27 cellular contexts compared by ENCODE assay signal in genomic region chr17:40286473-40286872, GRCh38. TPM values are rescaled to one million over a fixed set of nuclear protein-coding genes. Genes with fewer than 3 reads are reported as not detected.
A peak's percentile ranks its signal among the peaks of the same experiment; 100 is the strongest.
DNase-seq lines count a peak whose midpoint lies in the region; ATAC-seq, FAIRE-seq and TF ChIP-seq lines count a peak whose summit lies in the region.
"Had no signal": no experiment of that assay in that cellular context is flagged by ENCODE, and none has a peak within 500 bp of the region (broad histone marks: within the 10 kb centered on the region; RNA-seq: fewer than 3 reads in every experiment).

No MANE protein-coding gene starts in this region.

- H3K4me1 Mint-ChIP-seq in activated CD4-positive, alpha-beta T cell treated with anti-CD3 and anti-CD28 coated beads, Interleukin-2, amount 10 ng/mL, durations not matched to agents 24 days and 14 days: peaks cover 55% of the 10 kb centered on the region
- peaks cover 45% of the 10 kb centered on the region for H3K4me1 Mint-ChIP-seq in activated T-helper 17 cell treated with anti-CD3 and anti-CD28 coated beads, Interleukin-2, amount 50 U/mL, for 72 hours

- H2AFZ ChIP-seq in HepG2 (ENCODE audit: low read length): no peak overlapping the region
- H2AFZ ChIP-seq: GM23338 had no signal

- H3K27ac Mint-ChIP-seq in activated CD4-positive, alpha-beta T cell treated with anti-CD3 and anti-CD28 coated beads, Interleukin-2, amount 10 ng/mL, durations not matched to agents 24 days and 14 days: peak overlapping the region; percentile 63
- peak overlapping the region; percentile 97 for H3K27ac Mint-ChIP-seq in activated T-helper 17 cell treated with anti-CD3 and anti-CD28 coated beads, Interleukin-2, amount 50 U/mL, for 72 hours
- H3K27ac Mint-ChIP-seq: GM23338 had no signal

- in situ Hi-C loops in HepG2 (cut with HindIII; ENCODE audit: extremely low pct_ligation_motif_present, low pct_unique_long_range_greater_than_20kb): loop anchor here (5.0 to 10.0 kb wide), 2 partner anchors 84 to 272 kb away; partner anchors contain the start of gene CSF3

- H3K4me2 ChIP-seq in HepG2 (ENCODE audit: low read depth, low read length): peak overlapping the region; percentile 95

- no peaks in the 10 kb centered on the region for H3K27me3 ChIP-seq in HepG2 (ENCODE audit: control insufficient read depth in 1 of 2, insufficient read depth in 2 of 2, low read length in 2 of 2)
- no peaks in the 10 kb centered on the region for H3K27me3 ChIP-seq in right lobe of liver
- H3K27me3 ChIP-seq: Peyer's patch had no signal

- POLR2A ChIA-PET in HepG2 (lab: Yijun Ruan, JAX): interaction anchor here (0.8 to 1.1 kb wide), 2 partner anchors 83 to 146 kb away, joined by 3 to 4 read pairs; partner anchors contain the start of gene CASC3

- peak overlapping the region in 2 of 3 experiments; percentile 35 to 99; a peak in 2 of 6 replicates for H3K4me3 ChIP-seq in HepG2 (replicated peaks in 1 of 3; ENCODE audit: insufficient read depth in 1 of 3, low read depth in 2 of 3, low read length in 3 of 3)
- no peak overlapping the region for H3K4me3 ChIP-seq in right lobe of liver
- H3K4me3 ChIP-seq: GM23338 had no signal

- intact Hi-C loops in activated CD4-positive, alpha-beta T cell treated with anti-CD3 and anti-CD28 coated beads, Interleukin-2, amount 10 ng/mL, durations not matched to agents 24 days and 14 days (cut with micrococcal nuclease): loop anchor here (2.0 kb wide), 2 partner anchors 36 to 174 kb away; no protein-coding TSS in a partner anchor
- intact Hi-C loops in HepG2 (cut with micrococcal nuclease; ENCODE audit: unreplicated experiment): loop anchor here (5.0 kb wide), 1 partner anchor 144 kb away; the partner anchor contains the start of gene CASC3
- intact Hi-C loops in right lobe of liver (cut with DNase I): no loop called here

- WGBS in HepG2 (ENCODE audit: low lambda C conversion rate): 67% methylated on average over 2 of the region's 2 CpGs
- WGBS in right lobe of liver (ENCODE audit: insufficient coverage, low coverage, low lambda C conversion rate, missing lambda C conversion rate): 100% methylated on average over 2 of the region's 2 CpGs

- no peak for TF ChIP-seq POLR2A in HepG2 (IDR thresholded peaks at IDR 0.05; ENCODE audit: insufficient read depth in 1 of 2, low read depth in 2 of 2, low read length in 2 of 2)
- no peak for TF ChIP-seq POLR2A in right lobe of liver (IDR thresholded peaks at IDR 0.05)

- peaks cover 32% of the 10 kb centered on the region for H3K79me2 ChIP-seq in HepG2 (ENCODE audit: insufficient read depth, low read length)

- no peak for ATAC-seq in HepG2
- ATAC-seq in right lobe of liver: no peak
- no peak for ATAC-seq in activated T-helper 17 cell treated with anti-CD3 and anti-CD28 coated beads, Interleukin-2, amount 50 U/mL, for 72 hours (replicated peaks)
- no peak for ATAC-seq in HG03432 (IDR thresholded peaks at IDR 0.05; ENCODE audit: unreplicated experiment)

- H3K36me3 Mint-ChIP-seq in activated CD4-positive, alpha-beta T cell treated with anti-CD3 and anti-CD28 coated beads, Interleukin-2, amount 10 ng/mL, durations not matched to agents 24 days and 14 days (ENCODE audit: low read depth): peaks cover 42% of the 10 kb centered on the region
- peaks cover 59% of the 10 kb centered on the region for H3K36me3 Mint-ChIP-seq in activated T-helper 17 cell treated with anti-CD3 and anti-CD28 coated beads, Interleukin-2, amount 50 U/mL, for 72 hours (ENCODE audit: low read depth)

- no peak for TF ChIP-seq RAD21 in HepG2 (CRISPR knock-in tag; IDR thresholded peaks at IDR 0.05)

- H3K9ac ChIP-seq in HepG2 (ENCODE audit: insufficient read depth, low read depth, low read length): peak overlapping the region; percentile 46

- H3K4me1 ChIP-seq in HepG2 (ENCODE audit: insufficient read depth, low read length) (peaks cover 66% of the 10 kb centered on the region), right lobe of liver (peaks cover 0 to 36% (median 8%) of the 10 kb centered on the region in 4 donors)

- H3K36me3 ChIP-seq in HepG2 (replicated peaks in 1 of 2; ENCODE audit: control insufficient read depth in 1 of 2, insufficient read depth in 2 of 2, low read length in 2 of 2) (peaks cover 4 to 18% of the 10 kb centered on the region in 2 experiments), right lobe of liver (no peaks in the 10 kb centered on the region)

- no TSS peak for BruUV-seq in HepG2 (replicated peaks; lab: Mats Ljungman, UMichigan)

- no peak for TF ChIP-seq CTCF in HepG2 (CRISPR knock-in tag; IDR thresholded peaks at IDR 0.05)
- no peak for TF ChIP-seq CTCF in right lobe of liver (IDR thresholded peaks at IDR 0.05)

- no peak for DNase-seq in activated CD4-positive, alpha-beta T cell treated with anti-CD3 and anti-CD28 coated beads, Interleukin-2, amount 10 ng/mL, durations not matched to agents 24 days and 14 days
- no peak for DNase-seq in activated CD4-positive, alpha-beta T cell treated with anti-CD3 and anti-CD28 coated beads, Interleukin-2, amount 50 U/mL, for 4 hours
- DNase-seq in HepG2 (ENCODE audit: low spot score) (peak; percentile 76), right lobe of liver (no peak), D341Med (ENCODE audit: low spot score) (no peak), NCI-H2081 (lab: John Stamatoyannopoulos, UW) (no peak)
- DNase-seq: 8988T; AML-193; CD8-positive, alpha-beta memory T cell; DMS53; EL; GF-D8; HCEC 1CT; KG1; NCI-H1092 treated with DMSO at 0.1 percent for 48 hours; NCI-H1436 treated with DMSO at 0.1 percent for 48 hours; NCI-H1930; NCI-H2227 treated with DMSO at 0.1 percent for 48 hours; NCI-H510A treated with DMSO at 0.1 percent for 48 hours; NCI-H774; NK-92 treated with Interleukin-12 subunit alpha and Interleukin-12 subunit beta, amount 100 ng/mL, for 24 hours had no signal

- no peak for FAIRE-seq in HepG2 (lab: Jason Lieb, UNC)
- FAIRE-seq: D721Med had no signal

- H3K4me3 Mint-ChIP-seq in activated CD4-positive, alpha-beta T cell treated with anti-CD3 and anti-CD28 coated beads, Interleukin-2, amount 10 ng/mL, durations not matched to agents 24 days and 14 days: no peak overlapping the region
- H3K4me3 Mint-ChIP-seq in activated T-helper 17 cell treated with anti-CD3 and anti-CD28 coated beads, Interleukin-2, amount 50 U/mL, for 72 hours: no peak overlapping the region

- H3K27me3 Mint-ChIP-seq in activated CD4-positive, alpha-beta T cell treated with anti-CD3 and anti-CD28 coated beads, Interleukin-2, amount 10 ng/mL, durations not matched to agents 24 days and 14 days: no peaks in the 10 kb centered on the region
- no peaks in the 10 kb centered on the region for H3K27me3 Mint-ChIP-seq in activated T-helper 17 cell treated with anti-CD3 and anti-CD28 coated beads, Interleukin-2, amount 50 U/mL, for 72 hours
- H3K27me3 Mint-ChIP-seq: CD8-positive, alpha-beta memory T cell had no signal

- H3K27ac ChIP-seq in HepG2 (ENCODE audit: extremely low read length, insufficient read depth, low read length) (peak overlapping the region; percentile 39), right lobe of liver (no peak overlapping the region)
- H3K27ac ChIP-seq: C4-2B had no signal

- H3K9me3 ChIP-seq in HepG2 (ENCODE audit: low read length): no peaks in the 10 kb centered on the region
- H3K9me3 ChIP-seq in right lobe of liver: no peaks in the 10 kb centered on the region
- H3K9me3 ChIP-seq: Peyer's patch had no signal

- no peaks in the 10 kb centered on the region for H3K9me3 Mint-ChIP-seq in activated CD4-positive, alpha-beta T cell treated with anti-CD3 and anti-CD28 coated beads, Interleukin-2, amount 10 ng/mL, durations not matched to agents 24 days and 14 days
- H3K9me3 Mint-ChIP-seq in activated T-helper 17 cell treated with anti-CD3 and anti-CD28 coated beads, Interleukin-2, amount 50 U/mL, for 72 hours: no peaks in the 10 kb centered on the region
- H3K9me3 Mint-ChIP-seq: CD8-positive, alpha-beta memory T cell had no signal

- H4K20me1 ChIP-seq in HepG2 (ENCODE audit: insufficient read depth, low read length): no peaks in the 10 kb centered on the region

- TF ChIP-seq EP300 in HepG2 (IDR thresholded peaks at IDR 0.05; ENCODE audit: low read depth in 2 of 2, low read length in 2 of 2) (peak in 1 of 2 experiments; percentile 43; a peak in 1 of 4 replicates), HepG2 (CRISPR knock-in tag; IDR thresholded peaks at IDR 0.05; ENCODE audit: borderline replicate concordance) (no peak)

- CTCF ChIA-PET in HepG2 (lab: Yijun Ruan, JAX; ENCODE audit: low intra/inter-chr PET ratio, low total read pairs): no interaction called here

RNA-seq across cellular contexts. Expression of gene CDC6, which starts 1.2 kb away (rescaled TPM):
- 139 and 142 TPM in 2 replicates for total RNA-seq in activated CD4-positive, alpha-beta T cell treated with anti-CD3 and anti-CD28 coated beads, Interleukin-2, amount 10 ng/mL, durations not matched to agents 24 days and 14 days
- 114 and 154 TPM in 2 replicates for total RNA-seq in HepG2 (2016; rRNA removed; fragmentation: Illumina TruSeq; extraction: Trizol)
- total RNA-seq in HepG2 (2016; cell fraction: cytosol; rRNA removed; fragmentation: Illumina TruSeq; extraction: Trizol; ENCODE audit: low read depth): 24.3 and 27.3 TPM in 2 replicates
- 117 and 162 TPM in 2 replicates for total RNA-seq in HepG2 (2016; cell fraction: insoluble cytoplasmic fraction; rRNA removed; fragmentation: Illumina TruSeq; extraction: Trizol)
- 42.3 and 51.8 TPM in 2 replicates for total RNA-seq in HepG2 (2016; cell fraction: membrane; rRNA removed; fragmentation: Illumina TruSeq; extraction: Trizol)
- total RNA-seq in HepG2 (2016; cell fraction: nucleus; rRNA removed; fragmentation: Illumina TruSeq; extraction: Trizol): 89.2 and 89.6 TPM in 2 replicates
- 10.7 and 17.4 TPM in 2 replicates for polyA plus RNA-seq in HepG2 (2011; rRNA removed)
- polyA plus RNA-seq in HepG2 (2011; cell fraction: cytosol; rRNA removed): 6.9 and 8.8 TPM in 2 replicates
- polyA plus RNA-seq in HepG2 (2011; cell fraction: nucleus; rRNA removed): 9.6 and 11.4 TPM in 2 replicates
- 8.4 and 23.9 TPM in 2 replicates for polyA plus RNA-seq in HepG2 (2012)
- 12.0 and 14.2 TPM in 2 replicates for polyA plus RNA-seq in HepG2 (2016; cell fraction: cytosol; fragmentation: Illumina TruSeq; extraction: Trizol; ENCODE audit: low read depth)
- polyA plus RNA-seq in HepG2 (2016; cell fraction: insoluble cytoplasmic fraction; fragmentation: Illumina TruSeq; extraction: Trizol; ENCODE audit: low read depth): 133 and 135 TPM in 2 replicates
- polyA plus RNA-seq in HepG2 (2016; cell fraction: membrane; fragmentation: Illumina TruSeq; extraction: Trizol; ENCODE audit: low read depth): 15.3 and 18.9 TPM in 2 replicates
- polyA plus RNA-seq in HepG2 (2016; cell fraction: nucleus; fragmentation: Illumina TruSeq; extraction: Trizol; ENCODE audit: insufficient read depth, low read depth): 98.6 and 99.5 TPM in 2 replicates
- polyA minus RNA-seq in HepG2 (2011; rRNA and poly(A)+ RNA removed; ENCODE audit: low replicate concordance): 8.7 and 50.8 TPM in 2 replicates
- polyA minus RNA-seq in HepG2 (2011; cell fraction: cytosol; rRNA and poly(A)+ RNA removed): 9.4 and 10.7 TPM in 2 replicates
- polyA minus RNA-seq in HepG2 (2011; cell fraction: nucleus; rRNA and poly(A)+ RNA removed): 31.5 and 47.0 TPM in 2 replicates
- 1 to 10 TPM in 5 of 6 experiments, under 1 TPM in 1; 0.42 to 9.1 (median 3.1) TPM for total RNA-seq in right lobe of liver
- 100 to 1,000 TPM in 1 of 2 donors, 10 to 100 TPM in 1; 60.9 to 101 TPM for total RNA-seq in activated T-helper 17 cell treated with anti-CD3 and anti-CD28 coated beads, Interleukin-2, amount 50 U/mL, for 72 hours

RNA-seq across cellular contexts. Expression of gene RARA, which starts 22.5 kb away (rescaled TPM):
- 24.0 and 26.2 TPM in 2 replicates for total RNA-seq in activated CD4-positive, alpha-beta T cell treated with anti-CD3 and anti-CD28 coated beads, Interleukin-2, amount 10 ng/mL, durations not matched to agents 24 days and 14 days
- 8.6 and 8.9 TPM in 2 replicates for total RNA-seq in HepG2 (2016; rRNA removed; fragmentation: Illumina TruSeq; extraction: Trizol)
- 3.2 and 3.7 TPM in 2 replicates for total RNA-seq in HepG2 (2016; cell fraction: cytosol; rRNA removed; fragmentation: Illumina TruSeq; extraction: Trizol; ENCODE audit: low read depth)
- 6.7 and 9.5 TPM in 2 replicates for total RNA-seq in HepG2 (2016; cell fraction: insoluble cytoplasmic fraction; rRNA removed; fragmentation: Illumina TruSeq; extraction: Trizol)
- 8.2 and 11.1 TPM in 2 replicates for total RNA-seq in HepG2 (2016; cell fraction: membrane; rRNA removed; fragmentation: Illumina TruSeq; extraction: Trizol)
- 6.0 and 7.0 TPM in 2 replicates for total RNA-seq in HepG2 (2016; cell fraction: nucleus; rRNA removed; fragmentation: Illumina TruSeq; extraction: Trizol)
- polyA plus RNA-seq in HepG2 (2011; rRNA removed): 6.0 and 6.4 TPM in 2 replicates
- polyA plus RNA-seq in HepG2 (2011; cell fraction: cytosol; rRNA removed): 2.2 and 3.8 TPM in 2 replicates
- polyA plus RNA-seq in HepG2 (2011; cell fraction: nucleus; rRNA removed): 13.2 and 13.3 TPM in 2 replicates
- 15.4 and 16.1 TPM in 2 replicates for polyA plus RNA-seq in HepG2 (2012)
- 3.8 and 5.4 TPM in 2 replicates for polyA plus RNA-seq in HepG2 (2016; cell fraction: cytosol; fragmentation: Illumina TruSeq; extraction: Trizol; ENCODE audit: low read depth)
- 12.7 and 17.8 TPM in 2 replicates for polyA plus RNA-seq in HepG2 (2016; cell fraction: insoluble cytoplasmic fraction; fragmentation: Illumina TruSeq; extraction: Trizol; ENCODE audit: low read depth)
- 9.6 and 13.8 TPM in 2 replicates for polyA plus RNA-seq in HepG2 (2016; cell fraction: membrane; fragmentation: Illumina TruSeq; extraction: Trizol; ENCODE audit: low read depth)
- 19.0 and 19.4 TPM in 2 replicates for polyA plus RNA-seq in HepG2 (2016; cell fraction: nucleus; fragmentation: Illumina TruSeq; extraction: Trizol; ENCODE audit: insufficient read depth, low read depth)
- 6.4 and 11.7 TPM in 2 replicates for polyA minus RNA-seq in HepG2 (2011; rRNA and poly(A)+ RNA removed; ENCODE audit: low replicate concordance)
- 6.7 and 8.2 TPM in 2 replicates for polyA minus RNA-seq in HepG2 (2011; cell fraction: cytosol; rRNA and poly(A)+ RNA removed)
- polyA minus RNA-seq in HepG2 (2011; cell fraction: nucleus; rRNA and poly(A)+ RNA removed): 5.2 and 6.7 TPM in 2 replicates
- 10 to 100 TPM; 17.7 to 41.9 (median 22.9) TPM for total RNA-seq in right lobe of liver
- total RNA-seq in activated T-helper 17 cell treated with anti-CD3 and anti-CD28 coated beads, Interleukin-2, amount 50 U/mL, for 72 hours: 10 to 100 TPM; 43.7 to 61.9 TPM

Comparison
In these comparisons a context has a peak if more than half of its experiments do, and no peak if none do; other contexts are left out.
1. H3K4me3 ChIP-seq: peak in HepG2 (2 of 3); none in right lobe of liver (0 of 3).
2. intact Hi-C loops: an anchor here in activated CD4-positive, alpha-beta T cell treated with anti-CD3 and anti-CD28 coated beads, Interleukin-2, amount 10 ng/mL, durations not matched to agents 24 days and 14 days (2.0 kb wide) and HepG2 (5.0 kb wide); none called in right lobe of liver.